Comparison of ENCODE assay signal across 9 cellular contexts in the genomic region with DNA sequence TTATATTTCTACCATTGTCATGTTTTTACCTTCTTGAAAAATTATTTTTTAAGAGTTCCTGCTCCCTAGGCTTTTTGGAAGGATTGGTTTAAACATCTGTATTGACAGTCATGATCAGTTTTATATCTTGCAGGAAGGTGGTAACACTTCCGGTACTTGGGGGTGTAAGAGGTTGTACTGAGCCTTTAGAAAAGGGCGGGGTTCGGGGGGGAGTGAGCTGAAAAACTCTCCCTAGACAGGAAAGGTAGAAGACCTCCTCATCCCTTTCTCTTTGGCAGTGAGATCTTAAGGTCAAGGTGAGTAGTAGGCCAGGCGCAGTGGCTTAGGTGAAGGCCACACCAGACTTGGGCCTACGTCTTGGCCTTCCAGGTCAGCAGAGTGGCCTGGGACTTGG. TPM values are rescaled to one million over a fixed set of nuclear protein-coding genes. Genes with fewer than 3 reads are reported as not detected.
DNase-seq lines count a peak whose midpoint lies in the region; TF ChIP-seq lines count a peak whose summit lies in the region.
"Had no signal": no experiment of that assay in that cellular context is flagged by ENCODE, and none has a peak within 500 bp of the region (broad histone marks: within the 10 kb centered on the region; RNA-seq: fewer than 3 reads in every experiment).

No MANE protein-coding gene starts in this region.

- H3K9me3 Mint-ChIP-seq in Calu3 (ENCODE audit: low read depth, unreplicated experiment): no peaks in the 10 kb centered on the region
- H3K9me3 Mint-ChIP-seq in progenitor cell of endocrine pancreas (ENCODE audit: low read depth): no peaks in the 10 kb centered on the region

- no TSS peak for BruUV-seq in Calu3 (replicated peaks; lab: Mats Ljungman, UMichigan)

- H3K27ac Mint-ChIP-seq in Calu3 (ENCODE audit: unreplicated experiment): no peak overlapping the region
- H3K27ac Mint-ChIP-seq in progenitor cell of endocrine pancreas: peak overlapping the region; percentile 94

- peak overlapping the region; percentile 99 for H3K27ac ChIP-seq in VCaP
- H3K27ac ChIP-seq: epithelial cell of prostate had no signal

- H3K4me3 ChIP-seq in iPS-11a (ENCODE audit: low read depth, low read length): peak overlapping the region; percentile 60

- intact Hi-C loops in Calu3 (cut with micrococcal nuclease; ENCODE audit: unreplicated experiment): loop anchor here (5.0 to 10.0 kb wide), 3 partner anchors 120 to 452 kb away; partner anchors contain the start of gene SGCE

- H3K27me3 Mint-ChIP-seq in Calu3 (ENCODE audit: unreplicated experiment): no peaks in the 10 kb centered on the region
- no peaks in the 10 kb centered on the region for H3K27me3 Mint-ChIP-seq in progenitor cell of endocrine pancreas

- H3K4me3 Mint-ChIP-seq in Calu3 (ENCODE audit: low read depth, unreplicated experiment) (peak overlapping the region; percentile 89), progenitor cell of endocrine pancreas (ENCODE audit: low read depth) (peak overlapping the region; percentile 74)

- TF ChIP-seq CTCF in Calu3 (IDR thresholded peaks at IDR 0.05; ENCODE audit: unreplicated experiment) (no peak), VCaP (conservative IDR thresholded peaks at IDR 0.05) (no peak), progenitor cell of endocrine pancreas (IDR thresholded peaks at IDR 0.05; ENCODE audit: unreplicated experiment) (no peak)

- H3K36me3 Mint-ChIP-seq in Calu3 (ENCODE audit: insufficient read depth, unreplicated experiment) (peaks cover 16% of the 10 kb centered on the region), progenitor cell of endocrine pancreas (ENCODE audit: insufficient read depth) (peaks cover 8% of the 10 kb centered on the region)

- H3K4me1 Mint-ChIP-seq in Calu3 (ENCODE audit: low read depth, unreplicated experiment) (peaks cover 23% of the 10 kb centered on the region), progenitor cell of endocrine pancreas (ENCODE audit: low read depth) (peaks cover 31% of the 10 kb centered on the region)

- DNase-seq in Calu3 (peak; percentile 1), progenitor cell of endocrine pancreas (ENCODE audit: low spot score, unreplicated experiment) (no peak), NCI-H774 (lab: John Stamatoyannopoulos, UW) (no peak), retina (no peak), CD1c-positive myeloid dendritic cell (ENCODE audit: extremely low spot score) (no peak), T-helper 9 cell (no peak)

- CTCF ChIA-PET in Calu3 (lab: Charles Lee): no interaction called here

RNA-seq across cellular contexts. Expression of gene PPP1R9A, which starts 0.4 kb away (rescaled TPM):
- 17.9 and 19.4 TPM in 2 replicates for total RNA-seq in Calu3 (2022)
- 55.2 and 57.2 TPM in 2 replicates for total RNA-seq in progenitor cell of endocrine pancreas
